20 cellular contexts compared by ENCODE assay signal in the genomic region with DNA sequence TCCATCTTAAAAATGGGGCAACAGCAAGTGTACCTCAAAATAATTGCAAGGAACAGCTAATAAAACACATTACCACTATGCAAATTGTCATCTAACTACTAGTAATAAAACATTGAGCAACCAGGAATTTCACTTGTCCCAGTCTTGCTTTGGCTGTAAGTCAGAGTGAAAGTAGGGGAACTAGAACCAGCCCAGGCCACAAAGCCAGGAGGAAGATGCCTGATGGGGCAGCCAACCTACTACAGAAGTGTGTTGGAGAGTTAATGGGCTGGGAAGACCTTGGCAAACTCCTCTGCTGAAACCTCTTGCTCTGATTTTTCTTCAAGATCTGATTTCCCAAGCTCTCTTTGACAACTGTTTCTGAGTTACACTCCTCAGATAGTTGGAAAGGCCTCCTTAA.
"Had no signal": no experiment of that assay in that cellular context is flagged by ENCODE, and none has a peak within 500 bp of the region (broad histone marks: within the 10 kb centered on the region; RNA-seq: fewer than 3 reads in every experiment).

No MANE protein-coding gene starts in this region.

- ATAC-seq: left lobe of liver; mucosa of descending colon; pancreas; stimulated activated effector memory CD8-positive, alpha-beta T cell treated with anti-CD3 and anti-CD28 coated beads, Interleukin-12 subunit alpha, Interleukin-12 subunit beta, amount 100 ng/mL, for 72 hours; stimulated activated naive CD8-positive, alpha-beta T cell treated with anti-CD3 and anti-CD28 coated beads, Interleukin-15, Interleukin-2, amounts not matched to agents 100 U/mL and 50 U/mL, for 24 hours had no signal

- H3K36me3 Mint-ChIP-seq: mesothelial cell of epicardium; stimulated activated effector memory CD8-positive, alpha-beta T cell treated with anti-CD3 and anti-CD28 coated beads, Interleukin-12 subunit alpha, Interleukin-12 subunit beta, amount 100 ng/mL, for 72 hours; type B pancreatic cell had no signal

- H3K9me3 ChIP-seq: pancreas, right atrium auricular region, testis, tibial artery had no signal

- H3K4me1 Mint-ChIP-seq: mesothelial cell of epicardium had no signal

- H3K4me1 ChIP-seq: pancreas, sigmoid colon, testis, tibial artery had no signal

- H3K27me3 ChIP-seq: dorsolateral prefrontal cortex, pancreas, right atrium auricular region, sigmoid colon, testis, tibial artery had no signal

- H3K9me3 Mint-ChIP-seq: mesothelial cell of epicardium; stimulated activated effector memory CD8-positive, alpha-beta T cell treated with anti-CD3 and anti-CD28 coated beads, Interleukin-12 subunit alpha, Interleukin-12 subunit beta, amount 100 ng/mL, for 72 hours; type B pancreatic cell had no signal

- H3K27ac ChIP-seq: dorsolateral prefrontal cortex, pancreas, sigmoid colon, testis, tibial artery had no signal

- H3K36me3 ChIP-seq: pancreas, right atrium auricular region, sigmoid colon, tibial artery had no signal

- H3K4me3 ChIP-seq: dorsolateral prefrontal cortex, lung, mucosa of descending colon, pancreas, right atrium auricular region, sigmoid colon, testis, tibial artery had no signal

- DNase-seq: dorsolateral prefrontal cortex; effector CD4-positive, alpha-beta T cell; kidney; mesenchymal stem cell; mucosa of descending colon; naive B cell; pancreas; sigmoid colon; stimulated activated CD4-positive, alpha-beta T cell treated with anti-CD3 and anti-CD28 coated beads, Interleukin-2, amount 100 ng/mL, for 24 hours; stimulated activated CD4-positive, alpha-beta T cell treated with anti-CD3 and anti-CD28 coated beads, Interleukin-4, amount 100 ng/mL, for 24 hours; stimulated activated naive CD8-positive, alpha-beta T cell treated with anti-CD3 and anti-CD28 coated beads, Interleukin-15, Interleukin-2, amounts not matched to agents 100 U/mL and 50 U/mL, for 24 hours; testis had no signal

- H3K4me3 Mint-ChIP-seq: mesothelial cell of epicardium; naive B cell; stimulated activated effector memory CD8-positive, alpha-beta T cell treated with anti-CD3 and anti-CD28 coated beads, Interleukin-12 subunit alpha, Interleukin-12 subunit beta, amount 100 ng/mL, for 72 hours; type B pancreatic cell had no signal

- H3K27ac Mint-ChIP-seq: mesothelial cell of epicardium; progenitor cell of endocrine pancreas; stimulated activated effector memory CD8-positive, alpha-beta T cell treated with anti-CD3 and anti-CD28 coated beads, Interleukin-12 subunit alpha, Interleukin-12 subunit beta, amount 100 ng/mL, for 72 hours; type B pancreatic cell had no signal
